22 cellular contexts compared by ENCODE assay signal in the genomic region with DNA sequence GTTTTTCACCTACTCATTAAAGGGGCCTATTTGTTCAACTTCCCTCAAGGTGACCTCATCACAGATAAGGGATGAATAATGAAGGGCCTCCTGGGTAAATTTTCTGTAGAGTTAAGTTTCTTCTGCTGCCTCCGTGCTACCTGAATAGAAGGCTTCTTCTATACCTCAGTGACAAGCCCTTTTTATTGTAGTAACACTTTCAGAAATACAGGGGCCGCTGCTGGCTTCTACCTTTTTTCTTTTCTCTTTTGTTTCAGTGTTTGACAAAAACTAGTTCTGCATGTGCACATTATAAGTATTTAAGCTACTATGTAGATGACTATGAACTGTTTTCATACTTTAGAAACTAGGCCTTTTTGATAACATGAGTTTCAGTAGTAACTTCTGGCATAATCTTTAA.
DNase-seq lines count a peak whose midpoint lies in the region; ATAC-seq and TF ChIP-seq lines count a peak whose summit lies in the region.
"Had no signal": no experiment of that assay in that cellular context is flagged by ENCODE, and none has a peak within 500 bp of the region (broad histone marks: within the 10 kb centered on the region; RNA-seq: fewer than 3 reads in every experiment).

No MANE protein-coding gene starts in this region.

- BruUV-seq in PC-3 (replicated peaks; lab: Mats Ljungman, UMichigan), result no TSS peak

- H3K27me3 Mint-ChIP-seq in endodermal cell (ENCODE audit: insufficient read depth), result no peaks in the 10 kb centered on the region
- H3K27me3 Mint-ChIP-seq: activated T-cell treated with anti-CD3 and anti-CD28 coated beads, Interleukin-2, amount 50 U/mL, for 24 hours had no signal

- no peak overlapping the region for H3K4me2 ChIP-seq in PC-3 (ENCODE audit: low read length)

- 85 to 94% methylated on average over 2 of the region's 2 CpGs for WGBS in endodermal cell (ENCODE audit: insufficient coverage in 1 of 2, insufficient read length in 1 of 2), 2 experiments

- CTCF ChIA-PET in PC-3 (lab: Charles Lee), result no interaction called here

- H3K27ac ChIP-seq in PC-3 (ENCODE audit: low read length) (no peak overlapping the region), endodermal cell (ENCODE audit: low read depth, low read length) (no peak overlapping the region), upper lobe of right lung (no peak overlapping the region)
- H3K27ac ChIP-seq: cardiac muscle cell, testis had no signal

- no peak for ATAC-seq in PC-3
- ATAC-seq in upper lobe of right lung, result no peak
- no peak for ATAC-seq in GM21381 (IDR thresholded peaks at IDR 0.05; ENCODE audit: unreplicated experiment)
- ATAC-seq in activated CD4-positive, CD25-positive, alpha-beta regulatory T cell treated with anti-CD3 and anti-CD28 coated beads, Interleukin-2, amount 50 U/mL, for 24 hours, result no peak
- ATAC-seq: CD8-positive, alpha-beta T cell had no signal

- H4K20me1 ChIP-seq in PC-3 (ENCODE audit: low read length), result no peaks in the 10 kb centered on the region

- no peaks in the 10 kb centered on the region for H3K9me3 Mint-ChIP-seq in endodermal cell

- DNase-seq in NAMALWA (ENCODE audit: low spot score) (peak; percentile 19), PC-3 (no peak), endodermal cell (no peak), upper lobe of right lung (no peak), HuH-7.5 (ENCODE audit: low spot score) (no peak)
- DNase-seq: activated CD8-positive, alpha-beta memory T cell treated with anti-CD3 and anti-CD28 coated beads for 24 hours; activated T-cell treated with anti-CD3 and anti-CD28 coated beads, Interleukin-2, amount 50 U/mL, for 24 hours; CD8-positive, alpha-beta T cell; foreskin melanocyte; GOT3; hippocampal formation; islet precursor cell; NCI-H1417; NCI-H524 treated with DMSO at 0.1 percent for 48 hours; SHP77; small intestine; stimulated activated CD4-positive, alpha-beta T cell treated with anti-CD3 and anti-CD28 coated beads, Interleukin-4, amount 100 ng/mL, for 1 hour; stimulated activated naive CD4-positive, alpha-beta T cell; testis had no signal

- H3K4me1 ChIP-seq in PC-3 (ENCODE audit: insufficient read depth, low read length) (no peaks in the 10 kb centered on the region), endodermal cell (ENCODE audit: control insufficient read depth, insufficient read depth, low read length) (no peaks in the 10 kb centered on the region), upper lobe of right lung (no peaks in the 10 kb centered on the region)
- H3K4me1 ChIP-seq: testis had no signal

- no peaks in the 10 kb centered on the region for H3F3A ChIP-seq in PC-3 (ENCODE audit: low read length, unreplicated experiment)

- H3K27ac Mint-ChIP-seq in endodermal cell, result no peak overlapping the region
- H3K27ac Mint-ChIP-seq: activated T-cell treated with anti-CD3 and anti-CD28 coated beads, Interleukin-2, amount 50 U/mL, for 24 hours; CD8-positive, alpha-beta T cell had no signal

- peaks cover 1% of the 10 kb centered on the region for H3K4me1 Mint-ChIP-seq in endodermal cell

- peak; percentile 40; the same call in 1 of the 2 replicates for TF ChIP-seq CTCF in PC-3 (conservative IDR thresholded peaks at IDR 0.05; ENCODE audit: low read depth, low read length)
- TF ChIP-seq CTCF in endodermal cell (conservative IDR thresholded peaks at IDR 0.05), result peak; percentile 54
- no peak for TF ChIP-seq CTCF in upper lobe of right lung (IDR thresholded peaks at IDR 0.05)

- H3K4me3 ChIP-seq in PC-3 (ENCODE audit: low read length), result no peak overlapping the region
- no peak overlapping the region for H3K4me3 ChIP-seq in endodermal cell (ENCODE audit: low read length)
- peak overlapping the region; percentile 34 for H3K4me3 ChIP-seq in upper lobe of right lung
- H3K4me3 ChIP-seq: cardiac muscle cell, testis had no signal

- no peak overlapping the region for H3K4me3 Mint-ChIP-seq in endodermal cell
- H3K4me3 Mint-ChIP-seq: activated T-cell treated with anti-CD3 and anti-CD28 coated beads, Interleukin-2, amount 50 U/mL, for 24 hours; CD8-positive, alpha-beta T cell had no signal

- intact Hi-C loops in PC-3 (cut with micrococcal nuclease), result no loop called here
- intact Hi-C loops in upper lobe of right lung (cut with DNase I), result no loop called here

- no peaks in the 10 kb centered on the region for H3K27me3 ChIP-seq in PC-3 (ENCODE audit: low read length)
- H3K27me3 ChIP-seq in endodermal cell (ENCODE audit: control insufficient read depth, insufficient read depth, low read length, poor library complexity, severe bottlenecking), result no peaks in the 10 kb centered on the region
- H3K27me3 ChIP-seq in upper lobe of right lung, result no peaks in the 10 kb centered on the region
- H3K27me3 ChIP-seq: cardiac muscle cell, testis had no signal

- H3K9ac ChIP-seq in PC-3 (ENCODE audit: low read length), result no peak overlapping the region
- H3K9ac ChIP-seq in endodermal cell (ENCODE audit: extremely low read depth, low read length, poor library complexity, severe bottlenecking), result no peak overlapping the region

- H3K9me2 ChIP-seq in PC-3 (replicated peaks; ENCODE audit: low read length), result no peaks in the 10 kb centered on the region

- H2AFZ ChIP-seq in PC-3 (ENCODE audit: low read length), result no peak overlapping the region

- no peaks in the 10 kb centered on the region for H3K36me3 Mint-ChIP-seq in endodermal cell (ENCODE audit: low read depth)
- H3K36me3 Mint-ChIP-seq: CD8-positive, alpha-beta T cell had no signal

- POLR2A ChIA-PET in PC-3 (lab: Charles Lee; ENCODE audit: unreplicated experiment), result no interaction called here

- H3K9me3 ChIP-seq in PC-3 (ENCODE audit: low read length) (no peaks in the 10 kb centered on the region), endodermal cell (ENCODE audit: control insufficient read depth, low read length) (no peaks in the 10 kb centered on the region), upper lobe of right lung (no peaks in the 10 kb centered on the region)
- H3K9me3 ChIP-seq: testis had no signal

- no peaks in the 10 kb centered on the region for H3K36me3 ChIP-seq in PC-3 (ENCODE audit: low read depth, low read length)
- no peaks in the 10 kb centered on the region for H3K36me3 ChIP-seq in endodermal cell (ENCODE audit: control insufficient read depth, insufficient read depth, low read length)
- H3K36me3 ChIP-seq in upper lobe of right lung, result no peaks in the 10 kb centered on the region
- H3K36me3 ChIP-seq: cardiac muscle cell had no signal

- H3K79me2 ChIP-seq in PC-3 (ENCODE audit: low read length), result no peaks in the 10 kb centered on the region
